ENCODE assay signal across 11 cellular contexts in the genomic region with DNA sequence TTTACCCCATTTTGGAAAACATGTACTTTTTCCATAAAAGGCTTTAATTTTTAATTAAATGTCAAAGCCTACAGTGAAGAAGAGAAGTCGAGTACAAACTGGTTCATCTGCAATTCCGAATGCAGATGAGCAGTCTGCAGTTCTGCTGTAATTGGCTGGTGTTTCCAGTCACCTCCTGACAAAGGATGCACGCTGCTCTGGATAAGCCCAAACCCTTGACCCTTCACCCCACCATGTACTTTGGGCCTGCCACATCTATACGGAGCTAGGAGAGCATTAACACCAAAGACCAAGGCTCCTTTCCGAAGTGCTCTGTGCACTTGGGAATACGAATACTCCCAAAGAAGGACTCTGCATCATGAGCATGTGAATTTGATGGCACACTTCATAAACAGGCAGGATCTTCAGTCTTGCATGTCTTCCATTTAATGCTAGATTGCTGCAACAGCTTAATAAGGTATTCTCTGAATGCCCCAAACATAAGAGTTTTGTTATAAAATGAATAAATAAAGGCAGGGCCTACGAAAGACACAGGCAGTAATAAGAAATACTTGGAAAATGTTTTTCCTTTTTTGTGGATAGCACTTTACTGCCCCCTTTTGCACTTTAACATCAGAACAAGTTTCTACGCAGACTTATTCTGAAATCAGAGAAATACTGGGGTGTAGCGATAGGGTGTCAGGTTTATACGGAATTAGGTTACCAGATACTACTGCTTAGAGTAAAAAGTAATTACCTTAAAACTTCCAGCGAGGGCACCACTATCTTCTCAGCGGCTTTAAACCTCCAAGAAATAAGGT. TPM values are rescaled to one million over a fixed set of nuclear protein-coding genes. Genes with fewer than 3 reads are reported as not detected.
DNase-seq lines count a peak whose midpoint lies in the region; ATAC-seq, FAIRE-seq and TF ChIP-seq lines count a peak whose summit lies in the region.
"Had no signal": no experiment of that assay in that cellular context is flagged by ENCODE, and none has a peak within 500 bp of the region (broad histone marks: within the 10 kb centered on the region; RNA-seq: fewer than 3 reads in every experiment).

No MANE protein-coding gene starts in this region.

- no peaks in the 10 kb centered on the region for H3K27me3 ChIP-seq in body of pancreas

- H3K27ac Mint-ChIP-seq in activated naive CD8-positive, alpha-beta T cell treated with anti-CD3 and anti-CD28 coated beads for 36 hours, result no peak overlapping the region

- ATAC-seq in body of pancreas (no peak), GM19467 (IDR thresholded peaks at IDR 0.05; ENCODE audit: unreplicated experiment) (no peak)

- peaks cover 25% of the 10 kb centered on the region for H3K27me3 Mint-ChIP-seq in activated naive CD8-positive, alpha-beta T cell treated with anti-CD3 and anti-CD28 coated beads for 36 hours

- no peak for DNase-seq in AG04449 (ENCODE audit: low read depth, low spot score)
- no peak for DNase-seq in H54 (ENCODE audit: insufficient read length, low spot score)
- DNase-seq in body of pancreas, result no peak
- DNase-seq in left kidney (ENCODE audit: low read depth, low spot score), result peak; percentile 83
- no peak for DNase-seq in activated naive CD8-positive, alpha-beta T cell treated with anti-CD3 and anti-CD28 coated beads for 36 hours
- no peak for DNase-seq in epidermal melanocyte (ENCODE audit: insufficient read length, low spot score)
- DNase-seq in GM10248 (ENCODE audit: extremely low spot score), result no peak
- DNase-seq: activated naive CD4-positive, alpha-beta T cell; stimulated activated CD4-positive, alpha-beta T cell treated with anti-CD3 and anti-CD28 coated beads, Interleukin-15, amount 100 ng/mL, for 24 hours had no signal

- H3K36me3 ChIP-seq in body of pancreas (replicated peaks in 1 of 2; ENCODE audit: insufficient read depth in 1 of 2, low read depth in 2 of 2), result no peaks in the 10 kb centered on the region

- H3K4me3 Mint-ChIP-seq in activated naive CD8-positive, alpha-beta T cell treated with anti-CD3 and anti-CD28 coated beads for 36 hours, result no peak overlapping the region

- intact Hi-C loops in body of pancreas (cut with DNase I), result loop anchor here (10.0 kb wide), 2 partner anchors 436 to 1116 kb away; no protein-coding TSS in a partner anchor

- no peaks in the 10 kb centered on the region for H3K36me3 Mint-ChIP-seq in activated naive CD8-positive, alpha-beta T cell treated with anti-CD3 and anti-CD28 coated beads for 36 hours

- H3K4me1 ChIP-seq in body of pancreas, result peaks cover 5% of the 10 kb centered on the region

- no peak overlapping the region for H3K4me3 ChIP-seq in AG04449 (ENCODE audit: low read depth, low read length)
- no peak overlapping the region for H3K4me3 ChIP-seq in body of pancreas

- H3K27ac ChIP-seq in body of pancreas, result no peak overlapping the region

- no peaks in the 10 kb centered on the region for H3K9me3 Mint-ChIP-seq in activated naive CD8-positive, alpha-beta T cell treated with anti-CD3 and anti-CD28 coated beads for 36 hours

- TF ChIP-seq POLR2A in H54 (IDR thresholded peaks at IDR 0.05; ENCODE audit: low read depth, low read length), result no peak
- no peak for TF ChIP-seq POLR2A in body of pancreas (IDR thresholded peaks at IDR 0.05)

- no peaks in the 10 kb centered on the region for H3K9me3 ChIP-seq in body of pancreas

- CTCF ChIA-PET in AG04449 (lab: Yijun Ruan, JAX) (interaction anchor here (1.0 to 1.6 kb wide), 12 partner anchors 9 to 1747 kb away, joined by 3 to 5 read pairs (median 3); a partner anchor contains a TSS), GM10248 (lab: Yijun Ruan, JAX) (interaction anchor here (2.0 to 2.3 kb wide), 2 partner anchors 9 to 15 kb away, joined by 5 to 10 read pairs; a partner anchor contains a TSS)

- 53 to 58% methylated on average over 12 of the region's 12 CpGs for WGBS in body of pancreas, 2 donors

- POLR2A ChIA-PET in AG04449 (lab: Yijun Ruan, JAX) (no interaction called here), GM10248 (lab: Yijun Ruan, JAX) (no interaction called here)

- peak; percentile 31 for TF ChIP-seq CTCF in AG04449 (IDR thresholded peaks at IDR 0.05; ENCODE audit: insufficient read depth, low read length, missing control alignments)
- TF ChIP-seq CTCF in body of pancreas (IDR thresholded peaks at IDR 0.05), result peak in 5 of 7 experiments; percentile 13 to 52 (median 35)
- TF ChIP-seq CTCF in GM10248 (IDR thresholded peaks at IDR 0.05; ENCODE audit: control extremely low read depth, extremely low read depth, low read depth, missing control alignments), result no peak

- peak; percentile 85 for FAIRE-seq in H54 (lab: Jason Lieb, UNC)
- FAIRE-seq: G401.6 had no signal

- no peaks in the 10 kb centered on the region for H3K4me1 Mint-ChIP-seq in activated naive CD8-positive, alpha-beta T cell treated with anti-CD3 and anti-CD28 coated beads for 36 hours

RNA-seq across cellular contexts. Expression of a gene that starts 15.1 kb away (rescaled TPM):
- total RNA-seq in body of pancreas, result 1 to 10 TPM; 4.6 to 6.7 TPM
- total RNA-seq in activated naive CD8-positive, alpha-beta T cell treated with anti-CD3 and anti-CD28 coated beads for 36 hours, result under 1 TPM; 0.06 to 0.08 TPM

RNA-seq across cellular contexts. Expression of a gene that starts 47.5 kb away (rescaled TPM):
- 10 to 100 TPM; 76.8 to 86.9 TPM for total RNA-seq in body of pancreas
- total RNA-seq in activated naive CD8-positive, alpha-beta T cell treated with anti-CD3 and anti-CD28 coated beads for 36 hours, result 10 to 100 TPM; 65.3 to 72.7 TPM

Comparison
In these comparisons a context has a peak if more than half of its experiments do, and no peak if none do; other contexts are left out.
1. RNA of a gene that starts 15.1 kb away (total RNA-seq): 4.6 to 6.7 TPM in body of pancreas; 0.06 to 0.08 TPM in activated naive CD8-positive, alpha-beta T cell treated with anti-CD3 and anti-CD28 coated beads for 36 hours; every median in the first group is over 4 times any median in the second.